In genomic region chr3:98921957-98922356, GRCh38 we compare ENCODE assay signal across 23 cellular contexts. TPM values are rescaled to one million over a fixed set of nuclear protein-coding genes. Genes with fewer than 3 reads are reported as not detected.
DNase-seq lines count a peak whose midpoint lies in the region; ATAC-seq and TF ChIP-seq lines count a peak whose summit lies in the region.
"Had no signal": no experiment of that assay in that cellular context is flagged by ENCODE, and none has a peak within 500 bp of the region (broad histone marks: within the 10 kb centered on the region; RNA-seq: fewer than 3 reads in every experiment).

No MANE protein-coding gene starts in this region.

- no peak overlapping the region for H3K4me3 ChIP-seq in mesenchymal stem cell (ENCODE audit: insufficient read depth in 1 of 2, low read depth in 1 of 2, low read length in 2 of 2)
- no peak overlapping the region for H3K4me3 ChIP-seq in MM.1S (ENCODE audit: low read length)
- H3K4me3 ChIP-seq: ascending aorta, dorsolateral prefrontal cortex, GM23338, pancreas had no signal

- H3K23ac ChIP-seq in mesenchymal stem cell (ENCODE audit: low read length in 2 of 2), result no peak overlapping the region

- peak; percentile 38 for DNase-seq in DMS79 (lab: John Stamatoyannopoulos, UW)
- DNase-seq in NCI-H446 treated with DMSO at 0.1 percent for 48 hours (lab: John Stamatoyannopoulos, UW), result peak; percentile 19
- DNase-seq in dermis blood vessel endothelial cell, result peak; percentile 4
- DNase-seq in mesenchymal stem cell, result peak; percentile 15
- no peak for DNase-seq in MM.1S
- DNase-seq: activated CD8-positive, alpha-beta T cell treated with anti-CD3 and anti-CD28 coated beads for 36 hours; C1 segment of cervical spinal cord; dorsolateral prefrontal cortex; mammary epithelial cell; NCI-H1105; NCI-H1930; NCI-H526 treated with DMSO at 0.1 percent for 48 hours; pancreas; stimulated activated CD4-positive, alpha-beta T cell treated with anti-CD3 and anti-CD28 coated beads, Interleukin-12 subunit alpha, Interleukin-12 subunit beta, amount 100 ng/mL, for 4 hours; stimulated activated CD4-positive, alpha-beta T cell treated with anti-CD3 and anti-CD28 coated beads, Interleukin-4, amount 100 ng/mL, for 1 hour; trophoblast cell had no signal

- peaks cover 2% of the 10 kb centered on the region for H3K79me1 ChIP-seq in mesenchymal stem cell (replicated peaks; ENCODE audit: low read length, poor library complexity, severe bottlenecking)

- no peak for ATAC-seq in GM21619 (IDR thresholded peaks at IDR 0.05; ENCODE audit: unreplicated experiment)
- no peak for ATAC-seq in GM18907 (IDR thresholded peaks at IDR 0.05; ENCODE audit: unreplicated experiment)
- ATAC-seq: activated CD8-positive, alpha-beta T cell treated with anti-CD3 and anti-CD28 coated beads for 36 hours; activated naive CD4-positive, alpha-beta T cell treated with anti-CD3 and anti-CD28 coated beads, Interleukin-2, amount 50 U/mL, for 72 hours; activated T-helper 17 cell treated with anti-CD3 and anti-CD28 coated beads, Interleukin-2, amount 50 U/mL, for 72 hours; GM23338; pancreas had no signal

- no peaks in the 10 kb centered on the region for H3K36me3 ChIP-seq in mesenchymal stem cell (ENCODE audit: control insufficient read depth in 1 of 2, insufficient read depth in 2 of 2, low read depth in 1 of 2, low read length in 2 of 2)
- no peaks in the 10 kb centered on the region for H3K36me3 ChIP-seq in MM.1S (replicated peaks; ENCODE audit: insufficient read depth, low read length)
- H3K36me3 ChIP-seq: ascending aorta, pancreas had no signal

- H3K4ac ChIP-seq in mesenchymal stem cell (ENCODE audit: low read depth in 1 of 2, low read length in 2 of 2), result no peak overlapping the region

- H3F3A ChIP-seq in MM.1S (ENCODE audit: insufficient read depth, low read length), result no peaks in the 10 kb centered on the region

- H3K79me2 ChIP-seq in MM.1S (ENCODE audit: low read length), result no peaks in the 10 kb centered on the region

- H4K8ac ChIP-seq in mesenchymal stem cell (ENCODE audit: low read length), result no peak overlapping the region

- no peaks in the 10 kb centered on the region for H3K9me3 ChIP-seq in mesenchymal stem cell (ENCODE audit: control insufficient read depth, low read length)
- no peaks in the 10 kb centered on the region for H3K9me3 ChIP-seq in MM.1S (replicated peaks; ENCODE audit: insufficient read depth, low read length)
- H3K9me3 ChIP-seq: ascending aorta, Caco-2, pancreas had no signal

- H3K9me2 ChIP-seq in MM.1S (replicated peaks; ENCODE audit: insufficient read depth, low read length), result no peaks in the 10 kb centered on the region

- H3K18ac ChIP-seq in mesenchymal stem cell (ENCODE audit: low read depth in 1 of 2, low read length in 2 of 2), result no peak overlapping the region

- H2BK120ac ChIP-seq in mesenchymal stem cell (ENCODE audit: low read depth, low read length), result no peak overlapping the region

- no peak overlapping the region for H3K14ac ChIP-seq in mesenchymal stem cell (ENCODE audit: low read length in 2 of 2)

- H2AK5ac ChIP-seq in mesenchymal stem cell (ENCODE audit: low read length, severe bottlenecking), result peak overlapping the region; percentile 91

- 78% methylated on average over 2 of the region's 2 CpGs for WGBS in mesenchymal stem cell

- H2BK5ac ChIP-seq in mesenchymal stem cell (ENCODE audit: low read depth, low read length, poor library complexity, severe bottlenecking), result no peak overlapping the region

- H2BK15ac ChIP-seq in mesenchymal stem cell (ENCODE audit: low read depth, poor library complexity, severe bottlenecking), result no peak overlapping the region

- TF ChIP-seq CTCF in MM.1S (IDR thresholded peaks at IDR 0.05; ENCODE audit: low read length), result no peak

- no peaks in the 10 kb centered on the region for H4K20me1 ChIP-seq in MM.1S (ENCODE audit: insufficient read depth, low read length)

- no peaks in the 10 kb centered on the region for H3K27me3 ChIP-seq in mesenchymal stem cell (ENCODE audit: control insufficient read depth in 1 of 2, insufficient read depth in 1 of 2, low read length in 2 of 2)
- no peaks in the 10 kb centered on the region for H3K27me3 ChIP-seq in MM.1S (replicated peaks; ENCODE audit: insufficient read depth, low read length)
- H3K27me3 ChIP-seq: ascending aorta, pancreas had no signal

- H2AFZ ChIP-seq in mesenchymal stem cell (ENCODE audit: low read depth, low read length) (no peak overlapping the region), MM.1S (ENCODE audit: low read length) (no peak overlapping the region)
- H2AFZ ChIP-seq: GM23338 had no signal

- H2BK12ac ChIP-seq in mesenchymal stem cell (ENCODE audit: low read length in 2 of 2), result no peak overlapping the region

- H4K91ac ChIP-seq in mesenchymal stem cell (ENCODE audit: low read length), result no peak overlapping the region

- H3K9ac ChIP-seq in mesenchymal stem cell (ENCODE audit: low read length) (no peak overlapping the region), MM.1S (ENCODE audit: low read length) (no peak overlapping the region)

- peaks cover 4% of the 10 kb centered on the region for H3K4me1 ChIP-seq in mesenchymal stem cell (ENCODE audit: control insufficient read depth, insufficient read depth, low read depth, low read length)
- no peaks in the 10 kb centered on the region for H3K4me1 ChIP-seq in MM.1S (ENCODE audit: low read length)
- H3K4me1 ChIP-seq: ascending aorta, pancreas had no signal

- H3K27ac ChIP-seq in mesenchymal stem cell (ENCODE audit: low read length, poor library complexity, severe bottlenecking) (no peak overlapping the region), MM.1S (ENCODE audit: low read length) (no peak overlapping the region)
- H3K27ac ChIP-seq: ascending aorta, dorsolateral prefrontal cortex, pancreas had no signal

- H3K4me2 ChIP-seq in mesenchymal stem cell (ENCODE audit: low read length, poor library complexity, severe bottlenecking) (no peak overlapping the region), MM.1S (ENCODE audit: low read depth, low read length) (no peak overlapping the region)
- H3K4me2 ChIP-seq: GM23338 had no signal

RNA-seq across cellular contexts. Expression of gene DCBLD2, which starts 20.5 kb away (rescaled TPM):
- 19.6 and 23.4 TPM in 2 replicates for total RNA-seq in dermis blood vessel endothelial cell
- 47.2 TPM for polyA plus RNA-seq in mesenchymal stem cell (2013, experiment 1 of 2)
- polyA plus RNA-seq in mesenchymal stem cell (2013, experiment 2 of 2), result 46.5 TPM
